ENCODE assay signal across 1 cellular context in the genomic region with DNA sequence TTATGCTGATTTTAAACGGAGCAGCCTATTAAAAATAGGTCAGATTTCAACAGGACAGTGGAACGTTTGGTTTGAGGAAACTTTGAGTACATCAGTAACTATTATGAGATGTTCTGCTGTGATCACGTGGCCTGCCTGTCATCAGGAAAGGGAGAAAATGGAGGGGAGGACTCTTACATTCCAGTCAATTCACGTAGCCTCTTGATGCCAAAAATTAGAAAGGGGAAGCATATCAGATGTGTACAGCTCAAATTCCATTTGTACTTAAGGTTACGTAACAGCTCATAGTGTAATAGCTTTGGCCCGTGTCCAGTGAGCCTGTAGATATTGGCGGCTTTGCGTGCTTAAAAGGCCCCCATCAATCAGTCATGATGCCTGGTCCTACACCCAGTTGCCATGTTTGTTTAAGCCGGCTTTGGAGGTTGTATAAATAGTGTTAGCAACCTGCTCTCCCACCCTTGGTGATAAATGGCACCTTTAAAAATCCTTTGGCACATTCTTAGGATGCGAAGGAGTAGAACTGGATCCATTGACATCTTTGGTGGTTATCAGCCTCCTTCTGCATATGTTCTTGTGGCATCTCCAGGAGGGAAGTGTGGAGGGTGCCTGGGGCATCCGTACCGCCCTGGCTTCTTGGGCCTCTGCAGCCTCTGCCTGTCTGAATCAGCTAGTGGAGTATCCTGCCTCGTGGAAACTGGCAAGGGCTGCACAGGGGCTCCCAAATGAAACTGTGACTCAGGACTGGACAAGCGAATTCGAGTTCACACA.
A peak's percentile ranks its signal among the peaks of the same experiment; 100 is the strongest.
TF ChIP-seq lines count a peak whose summit lies in the region.

No MANE protein-coding gene starts in this region.

TF ChIP-seq in HEK293, 187 proteins besides CTCF, POLR2A, EP300 and RAD21 (continued from another document):
- TF ChIP-seq, protein P1, sequence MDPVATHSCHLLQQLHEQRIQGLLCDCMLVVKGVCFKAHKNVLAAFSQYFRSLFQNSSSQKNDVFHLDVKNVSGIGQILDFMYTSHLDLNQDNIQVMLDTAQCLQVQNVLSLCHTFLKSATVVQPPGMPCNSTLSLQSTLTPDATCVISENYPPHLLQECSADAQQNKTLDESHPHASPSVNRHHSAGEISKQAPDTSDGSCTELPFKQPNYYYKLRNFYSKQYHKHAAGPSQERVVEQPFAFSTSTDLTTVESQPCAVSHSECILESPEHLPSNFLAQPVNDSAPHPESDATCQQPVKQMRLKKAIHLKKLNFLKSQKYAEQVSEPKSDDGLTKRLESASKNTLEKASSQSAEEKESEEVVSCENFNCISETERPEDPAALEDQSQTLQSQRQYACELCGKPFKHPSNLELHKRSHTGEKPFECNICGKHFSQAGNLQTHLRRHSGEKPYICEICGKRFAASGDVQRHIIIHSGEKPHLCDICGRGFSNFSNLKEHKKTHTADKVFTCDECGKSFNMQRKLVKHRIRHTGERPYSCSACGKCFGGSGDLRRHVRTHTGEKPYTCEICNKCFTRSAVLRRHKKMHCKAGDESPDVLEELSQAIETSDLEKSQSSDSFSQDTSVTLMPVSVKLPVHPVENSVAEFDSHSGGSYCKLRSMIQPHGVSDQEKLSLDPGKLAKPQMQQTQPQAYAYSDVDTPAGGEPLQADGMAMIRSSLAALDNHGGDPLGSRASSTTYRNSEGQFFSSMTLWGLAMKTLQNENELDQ (tag by site-specific recombination; IDR thresholded peaks at IDR 0.05; ENCODE audit: low read depth), result no peak
- TF ChIP-seq ZFP37 (tag by site-specific recombination; IDR thresholded peaks at IDR 0.05) (peak; percentile 78; the same call in 1 of the 2 replicates), SP7 (tag by site-specific recombination; IDR thresholded peaks at IDR 0.05) (peak; percentile 99), ZNF24 (tag by site-specific recombination; IDR thresholded peaks at IDR 0.05) (peak; percentile 99), IKZF3 (tag by site-specific recombination; IDR thresholded peaks at IDR 0.05) (peak; percentile 93), WT1 (tag by site-specific recombination; IDR thresholded peaks at IDR 0.05) (peak; percentile 98), ZBTB21 (tag by site-specific recombination; IDR thresholded peaks at IDR 0.05) (peak; percentile 95), ZNF19 (tag by site-specific recombination; IDR thresholded peaks at IDR 0.05; ENCODE audit: low read depth) (0 out of 2 replicates have a peak, but pooled peaks have one; percentile 8), FEZF1 (tag by site-specific recombination; IDR thresholded peaks at IDR 0.05) (peak; percentile 96), ZNF335 (tag by site-specific recombination; conservative IDR thresholded peaks at IDR 0.05) (peak; percentile 96), PRDM1 (tag by site-specific recombination; IDR thresholded peaks at IDR 0.05) (peak; percentile 95), TRIM28 (IDR thresholded peaks at IDR 0.05; ENCODE audit: borderline replicate concordance, low read length) (peak; percentile 88)
- TF ChIP-seq, protein P2, sequence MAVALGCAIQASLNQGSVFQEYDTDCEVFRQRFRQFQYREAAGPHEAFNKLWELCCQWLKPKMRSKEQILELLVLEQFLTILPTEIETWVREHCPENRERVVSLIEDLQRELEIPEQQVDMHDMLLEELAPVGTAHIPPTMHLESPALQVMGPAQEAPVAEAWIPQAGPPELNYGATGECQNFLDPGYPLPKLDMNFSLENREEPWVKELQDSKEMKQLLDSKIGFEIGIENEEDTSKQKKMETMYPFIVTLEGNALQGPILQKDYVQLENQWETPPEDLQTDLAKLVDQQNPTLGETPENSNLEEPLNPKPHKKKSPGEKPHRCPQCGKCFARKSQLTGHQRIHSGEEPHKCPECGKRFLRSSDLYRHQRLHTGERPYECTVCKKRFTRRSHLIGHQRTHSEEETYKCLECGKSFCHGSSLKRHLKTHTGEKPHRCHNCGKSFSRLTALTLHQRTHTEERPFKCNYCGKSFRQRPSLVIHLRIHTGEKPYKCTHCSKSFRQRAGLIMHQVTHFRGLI (tag by site-specific recombination; IDR thresholded peaks at IDR 0.05), result peak; percentile 64; the same call in 1 of the 2 replicates
- TF ChIP-seq, protein P3, sequence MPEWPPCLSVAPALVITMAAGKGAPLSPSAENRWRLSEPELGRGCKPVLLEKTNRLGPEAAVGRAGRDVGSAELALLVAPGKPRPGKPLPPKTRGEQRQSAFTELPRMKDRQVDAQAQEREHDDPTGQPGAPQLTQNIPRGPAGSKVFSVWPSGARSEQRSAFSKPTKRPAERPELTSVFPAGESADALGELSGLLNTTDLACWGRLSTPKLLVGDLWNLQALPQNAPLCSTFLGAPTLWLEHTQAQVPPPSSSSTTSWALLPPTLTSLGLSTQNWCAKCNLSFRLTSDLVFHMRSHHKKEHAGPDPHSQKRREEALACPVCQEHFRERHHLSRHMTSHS (tag by site-specific recombination; IDR thresholded peaks at IDR 0.05), result 0 out of 2 replicates have a peak, but pooled peaks have one; percentile 64
- TF ChIP-seq, protein P4, sequence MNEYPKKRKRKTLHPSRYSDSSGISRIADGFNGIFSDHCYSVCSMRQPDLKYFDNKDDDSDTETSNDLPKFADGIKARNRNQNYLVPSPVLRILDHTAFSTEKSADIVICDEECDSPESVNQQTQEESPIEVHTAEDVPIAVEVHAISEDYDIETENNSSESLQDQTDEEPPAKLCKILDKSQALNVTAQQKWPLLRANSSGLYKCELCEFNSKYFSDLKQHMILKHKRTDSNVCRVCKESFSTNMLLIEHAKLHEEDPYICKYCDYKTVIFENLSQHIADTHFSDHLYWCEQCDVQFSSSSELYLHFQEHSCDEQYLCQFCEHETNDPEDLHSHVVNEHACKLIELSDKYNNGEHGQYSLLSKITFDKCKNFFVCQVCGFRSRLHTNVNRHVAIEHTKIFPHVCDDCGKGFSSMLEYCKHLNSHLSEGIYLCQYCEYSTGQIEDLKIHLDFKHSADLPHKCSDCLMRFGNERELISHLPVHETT (tag by site-specific recombination; IDR thresholded peaks at IDR 0.05), result peak; percentile 96
- TF ChIP-seq, protein P5, sequence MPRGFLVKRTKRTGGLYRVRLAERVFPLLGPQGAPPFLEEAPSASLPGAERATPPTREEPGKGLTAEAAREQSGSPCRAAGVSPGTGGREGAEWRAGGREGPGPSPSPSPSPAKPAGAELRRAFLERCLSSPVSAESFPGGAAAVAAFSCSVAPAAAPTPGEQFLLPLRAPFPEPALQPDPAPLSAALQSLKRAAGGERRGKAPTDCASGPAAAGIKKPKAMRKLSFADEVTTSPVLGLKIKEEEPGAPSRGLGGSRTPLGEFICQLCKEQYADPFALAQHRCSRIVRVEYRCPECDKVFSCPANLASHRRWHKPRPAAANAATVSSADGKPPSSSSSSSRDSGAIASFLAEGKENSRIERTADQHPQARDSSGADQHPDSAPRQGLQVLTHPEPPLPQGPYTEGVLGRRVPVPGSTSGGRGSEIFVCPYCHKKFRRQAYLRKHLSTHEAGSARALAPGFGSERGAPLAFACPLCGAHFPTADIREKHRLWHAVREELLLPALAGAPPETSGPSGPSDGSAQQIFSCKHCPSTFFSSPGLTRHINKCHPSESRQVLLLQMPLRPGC (tag by site-specific recombination; IDR thresholded peaks at IDR 0.05), result peak; percentile 98
- TF ChIP-seq, protein P6, sequence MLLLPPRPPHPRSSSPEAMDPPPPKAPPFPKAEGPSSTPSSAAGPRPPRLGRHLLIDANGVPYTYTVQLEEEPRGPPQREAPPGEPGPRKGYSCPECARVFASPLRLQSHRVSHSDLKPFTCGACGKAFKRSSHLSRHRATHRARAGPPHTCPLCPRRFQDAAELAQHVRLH (tag by site-specific recombination; IDR thresholded peaks at IDR 0.05), result peak; percentile 96
- TF ChIP-seq, protein P7, sequence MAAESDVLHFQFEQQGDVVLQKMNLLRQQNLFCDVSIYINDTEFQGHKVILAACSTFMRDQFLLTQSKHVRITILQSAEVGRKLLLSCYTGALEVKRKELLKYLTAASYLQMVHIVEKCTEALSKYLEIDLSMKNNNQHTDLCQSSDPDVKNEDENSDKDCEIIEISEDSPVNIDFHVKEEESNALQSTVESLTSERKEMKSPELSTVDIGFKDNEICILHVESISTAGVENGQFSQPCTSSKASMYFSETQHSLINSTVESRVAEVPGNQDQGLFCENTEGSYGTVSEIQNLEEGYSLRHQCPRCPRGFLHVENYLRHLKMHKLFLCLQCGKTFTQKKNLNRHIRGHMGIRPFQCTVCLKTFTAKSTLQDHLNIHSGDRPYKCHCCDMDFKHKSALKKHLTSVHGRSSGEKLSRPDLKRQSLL (tag by site-specific recombination; IDR thresholded peaks at IDR 0.05), result no peak
- TF ChIP-seq, protein P8, sequence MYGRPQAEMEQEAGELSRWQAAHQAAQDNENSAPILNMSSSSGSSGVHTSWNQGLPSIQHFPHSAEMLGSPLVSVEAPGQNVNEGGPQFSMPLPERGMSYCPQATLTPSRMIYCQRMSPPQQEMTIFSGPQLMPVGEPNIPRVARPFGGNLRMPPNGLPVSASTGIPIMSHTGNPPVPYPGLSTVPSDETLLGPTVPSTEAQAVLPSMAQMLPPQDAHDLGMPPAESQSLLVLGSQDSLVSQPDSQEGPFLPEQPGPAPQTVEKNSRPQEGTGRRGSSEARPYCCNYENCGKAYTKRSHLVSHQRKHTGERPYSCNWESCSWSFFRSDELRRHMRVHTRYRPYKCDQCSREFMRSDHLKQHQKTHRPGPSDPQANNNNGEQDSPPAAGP (tag by site-specific recombination; IDR thresholded peaks at IDR 0.05), result peak; percentile 97
- TF ChIP-seq, protein P9, sequence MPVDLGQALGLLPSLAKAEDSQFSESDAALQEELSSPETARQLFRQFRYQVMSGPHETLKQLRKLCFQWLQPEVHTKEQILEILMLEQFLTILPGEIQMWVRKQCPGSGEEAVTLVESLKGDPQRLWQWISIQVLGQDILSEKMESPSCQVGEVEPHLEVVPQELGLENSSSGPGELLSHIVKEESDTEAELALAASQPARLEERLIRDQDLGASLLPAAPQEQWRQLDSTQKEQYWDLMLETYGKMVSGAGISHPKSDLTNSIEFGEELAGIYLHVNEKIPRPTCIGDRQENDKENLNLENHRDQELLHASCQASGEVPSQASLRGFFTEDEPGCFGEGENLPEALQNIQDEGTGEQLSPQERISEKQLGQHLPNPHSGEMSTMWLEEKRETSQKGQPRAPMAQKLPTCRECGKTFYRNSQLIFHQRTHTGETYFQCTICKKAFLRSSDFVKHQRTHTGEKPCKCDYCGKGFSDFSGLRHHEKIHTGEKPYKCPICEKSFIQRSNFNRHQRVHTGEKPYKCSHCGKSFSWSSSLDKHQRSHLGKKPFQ (tag by site-specific recombination; IDR thresholded peaks at IDR 0.05), result peak; percentile 87
